ENCODE assay signal across 25 cellular contexts in the genomic region with DNA sequence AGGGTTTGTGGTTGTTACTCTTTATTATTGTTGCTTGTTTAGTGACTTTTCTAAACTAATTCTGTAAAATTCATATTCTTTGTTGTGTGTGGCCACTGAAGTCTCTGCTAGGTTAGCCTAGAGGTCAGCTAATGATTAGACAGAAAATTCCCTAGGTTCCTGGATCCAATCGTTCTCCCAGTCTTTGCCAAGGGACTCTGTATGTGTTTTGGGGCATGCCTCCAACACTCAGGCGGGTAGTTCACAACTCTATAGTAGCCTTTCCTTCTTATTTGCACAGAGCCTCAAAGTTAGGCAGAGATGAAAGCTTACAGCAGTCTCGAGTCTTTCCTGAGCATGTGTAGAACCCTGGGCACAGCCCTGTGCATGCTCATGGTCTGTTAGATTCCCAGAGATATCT.
"Had no signal": no experiment of that assay in that cellular context is flagged by ENCODE, and none has a peak within 500 bp of the region (broad histone marks: within the 10 kb centered on the region; RNA-seq: fewer than 3 reads in every experiment).

No MANE protein-coding gene starts in this region.

- ATAC-seq: gastrocnemius medialis; naive thymus-derived CD8-positive, alpha-beta T cell; stimulated activated naive B cell treated with anti-CD40 and anti-IgM and Interleukin-4, amounts not matched to agents 10 μg/mL and 1 μg/mL and 100 μg/mL, for 72 hours had no signal

- H3K4me3 ChIP-seq: gastrocnemius medialis, ovary, smooth muscle cell, stomach, thyroid gland had no signal

- H3K4me1 Mint-ChIP-seq: activated CD4-positive, alpha-beta T cell treated with anti-CD3 and anti-CD28 coated beads, Interleukin-2, amount 10 ng/mL, durations not matched to agents 24 days and 14 days; activated naive CD4-positive, alpha-beta T cell treated with anti-CD3 and anti-CD28 coated beads, Interleukin-2, amount 50 U/mL, for 24 hours; central memory CD8-positive, alpha-beta T cell; memory B cell; stimulated activated naive B cell treated with anti-CD40 and anti-IgM and Interleukin-4, amounts not matched to agents 10 μg/mL and 1 μg/mL and 100 μg/mL, for 72 hours had no signal

- H3K4me1 ChIP-seq: thyroid gland had no signal

- H3K36me3 ChIP-seq: gastrocnemius medialis, ovary, stomach, thyroid gland had no signal

- H3K27ac ChIP-seq: gastrocnemius medialis, ovary, stomach, thyroid gland had no signal

- H3K4me3 Mint-ChIP-seq: activated CD4-positive, alpha-beta memory T cell treated with anti-CD3 and anti-CD28 coated beads for 36 hours; activated CD4-positive, alpha-beta T cell treated with anti-CD3 and anti-CD28 coated beads, Interleukin-2, amount 10 ng/mL, durations not matched to agents 24 days and 14 days; activated naive CD4-positive, alpha-beta T cell treated with anti-CD3 and anti-CD28 coated beads, Interleukin-2, amount 50 U/mL, for 24 hours; central memory CD8-positive, alpha-beta T cell; memory B cell; naive thymus-derived CD8-positive, alpha-beta T cell; stimulated activated naive B cell treated with anti-CD40 and anti-IgM and Interleukin-4, amounts not matched to agents 10 μg/mL and 1 μg/mL and 100 μg/mL, for 72 hours had no signal

- H3K27me3 ChIP-seq: gastrocnemius medialis, ovary, thyroid gland had no signal

- H3K36me3 Mint-ChIP-seq: activated CD4-positive, alpha-beta memory T cell treated with anti-CD3 and anti-CD28 coated beads for 36 hours had no signal

- H3K9me3 Mint-ChIP-seq: activated naive CD4-positive, alpha-beta T cell treated with anti-CD3 and anti-CD28 coated beads, Interleukin-2, amount 50 U/mL, for 24 hours; central memory CD8-positive, alpha-beta T cell had no signal

- FAIRE-seq: bronchial epithelial cell, islet of Langerhans had no signal

- H3K27me3 Mint-ChIP-seq: activated naive CD4-positive, alpha-beta T cell treated with anti-CD3 and anti-CD28 coated beads, Interleukin-2, amount 50 U/mL, for 24 hours; central memory CD8-positive, alpha-beta T cell had no signal

- H3K9me3 ChIP-seq: gastrocnemius medialis, ovary, stomach, thyroid gland had no signal

- DNase-seq: activated CD4-positive, alpha-beta memory T cell treated with anti-CD3 and anti-CD28 coated beads for 36 hours; activated CD4-positive, alpha-beta T cell treated with anti-CD3 and anti-CD28 coated beads, Interleukin-2, amount 10 ng/mL, durations not matched to agents 24 days and 14 days; activated CD4-positive, CD25-positive, alpha-beta regulatory T cell treated with anti-CD3 and anti-CD28 coated beads, Interleukin-2, amount 50 U/mL, for 72 hours; activated T-cell treated with anti-CD3 and anti-CD28 coated beads, Interleukin-2, amount 50 U/mL, for 48 hours; anterior cingulate cortex; effector CD4-positive, alpha-beta T cell; gastrocnemius medialis; glutamatergic neuron; midbrain; naive thymus-derived CD8-positive, alpha-beta T cell; ovary; stimulated activated CD4-positive, alpha-beta T cell treated with anti-CD3 and anti-CD28 coated beads, Interleukin-1b, Interleukin-23, amount 100 ng/mL, for 48 hours; stimulated activated CD4-positive, alpha-beta T cell treated with anti-CD3 and anti-CD28 coated beads, Interleukin-4, amount 100 ng/mL, for 4 hours; stimulated activated naive B cell treated with anti-CD40 and anti-IgM and Interleukin-4, amounts not matched to agents 10 μg/mL and 1 μg/mL and 100 μg/mL, for 72 hours; stomach; T-helper 2 cell; thyroid gland had no signal

- H3K27ac Mint-ChIP-seq: activated CD4-positive, alpha-beta memory T cell treated with anti-CD3 and anti-CD28 coated beads for 36 hours; activated CD4-positive, alpha-beta T cell treated with anti-CD3 and anti-CD28 coated beads, Interleukin-2, amount 10 ng/mL, durations not matched to agents 24 days and 14 days; activated naive CD4-positive, alpha-beta T cell treated with anti-CD3 and anti-CD28 coated beads, Interleukin-2, amount 50 U/mL, for 24 hours; activated T-helper 2 cell treated with anti-CD3 and anti-CD28 coated beads, Interferon-gamma antibody, Interleukin-2, Interleukin-4, amounts not matched to agents 10 μg/mL and 5 μg/mL and 100 μg/mL, durations not matched to agents 14 hours and 24 hours and 36 hours; memory B cell; progenitor cell of endocrine pancreas; stimulated activated naive B cell treated with anti-CD40 and anti-IgM and Interleukin-4, amounts not matched to agents 10 μg/mL and 1 μg/mL and 100 μg/mL, for 72 hours had no signal
